8 cellular contexts compared by ENCODE assay signal in the genomic region with DNA sequence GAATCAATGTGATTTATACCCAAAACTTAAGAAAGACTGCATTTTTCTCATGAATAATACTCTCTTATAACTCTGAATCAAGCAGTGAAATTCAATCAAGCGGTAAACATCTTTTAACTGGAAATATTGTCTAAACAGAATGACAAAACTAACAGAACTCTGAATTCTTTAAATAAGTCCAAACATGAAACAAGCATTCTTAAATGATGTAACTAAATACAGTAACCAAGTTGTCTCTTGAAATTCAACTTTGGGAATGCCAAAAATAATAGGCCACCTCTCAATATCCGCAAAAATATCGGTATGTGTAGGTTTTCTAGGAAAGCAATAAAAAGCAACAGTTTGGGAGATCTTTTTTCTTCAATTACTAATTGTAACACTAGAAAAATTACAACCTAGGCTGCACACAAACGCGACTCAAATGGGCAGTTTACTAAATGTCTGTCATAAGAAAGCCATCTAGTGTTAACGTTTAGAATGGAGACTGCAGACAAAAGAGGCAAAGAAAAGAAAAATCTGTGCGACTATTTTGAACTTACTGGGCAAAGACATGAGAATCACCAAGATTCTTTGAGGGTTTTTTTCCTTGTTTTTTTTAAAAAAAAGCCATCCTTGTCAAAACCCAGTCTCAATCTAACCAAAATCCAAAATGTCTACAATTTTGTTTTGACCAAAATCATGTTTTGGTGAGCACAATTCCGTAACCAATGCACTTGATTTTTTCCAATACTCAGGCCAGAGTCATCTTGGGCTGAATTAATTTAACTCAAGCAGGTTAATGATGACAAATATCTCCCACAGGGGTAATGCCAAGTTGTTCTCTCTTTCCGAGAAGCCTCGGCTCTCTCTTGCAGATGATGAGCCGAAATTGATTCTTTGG. TPM values are rescaled to one million over a fixed set of nuclear protein-coding genes. Genes with fewer than 3 reads are reported as not detected.
DNase-seq lines count a peak whose midpoint lies in the region; ATAC-seq and TF ChIP-seq lines count a peak whose summit lies in the region.

No MANE protein-coding gene starts in this region.

- TF ChIP-seq CTCF in gastroesophageal sphincter (IDR thresholded peaks at IDR 0.05) (peak; percentile 15 to 52 (median 49)), GM20000 (IDR thresholded peaks at IDR 0.05; ENCODE audit: extremely low read depth, missing control alignments) (no peak)

- TF ChIP-seq POLR2A in gastroesophageal sphincter (IDR thresholded peaks at IDR 0.05) = no peak

- H3K27me3 ChIP-seq in gastroesophageal sphincter = no peaks in the 10 kb centered on the region

- 14 to 22% methylated on average over 9 to 11 of the region's 11 CpGs for WGBS in gastroesophageal sphincter (ENCODE audit: low coverage in 1 of 2), 2 donors

- no peaks in the 10 kb centered on the region for H3K9me3 ChIP-seq in gastroesophageal sphincter

- H3K4me1 ChIP-seq in gastroesophageal sphincter = peaks cover 0 to 55% (median 8%) of the 10 kb centered on the region in 3 donors

- POLR2A ChIA-PET in activated CD8-positive, alpha-beta T cell treated with anti-CD3 and anti-CD28 coated beads, Interleukin-2, amount 10 ng/mL, durations not matched to agents 7 days and 5 days (lab: Charles Lee) = no interaction called here

- peak; percentile 68 for DNase-seq in DMS 273 (lab: John Stamatoyannopoulos, UW; ENCODE audit: unreplicated experiment)
- peak; percentile 82 to 85 for DNase-seq in Kasumi-1 (lab: John Stamatoyannopoulos, UW)
- DNase-seq in activated CD8-positive, alpha-beta T cell treated with anti-CD3 and anti-CD28 coated beads, Interleukin-2, amount 10 ng/mL, durations not matched to agents 7 days and 5 days = no peak
- peak; percentile 72 for DNase-seq in putamen (ENCODE audit: low spot score)
- DNase-seq in 8988T = no peak
- DNase-seq in GM20000 (ENCODE audit: low spot score) = no peak

- H3K27ac Mint-ChIP-seq in activated CD8-positive, alpha-beta T cell treated with anti-CD3 and anti-CD28 coated beads, Interleukin-2, amount 10 ng/mL, durations not matched to agents 7 days and 5 days = no peak overlapping the region

- peak overlapping the region in 3 of 4 donors; percentile 95 to 98 (median 95) for H3K27ac ChIP-seq in gastroesophageal sphincter

- peak overlapping the region; percentile 75 for H3K4me3 Mint-ChIP-seq in activated CD8-positive, alpha-beta T cell treated with anti-CD3 and anti-CD28 coated beads, Interleukin-2, amount 10 ng/mL, durations not matched to agents 7 days and 5 days

- H3K9me3 Mint-ChIP-seq in activated CD8-positive, alpha-beta T cell treated with anti-CD3 and anti-CD28 coated beads, Interleukin-2, amount 10 ng/mL, durations not matched to agents 7 days and 5 days (ENCODE audit: insufficient read depth) = no peaks in the 10 kb centered on the region

- H3K4me1 Mint-ChIP-seq in activated CD8-positive, alpha-beta T cell treated with anti-CD3 and anti-CD28 coated beads, Interleukin-2, amount 10 ng/mL, durations not matched to agents 7 days and 5 days (ENCODE audit: low read depth) = peaks cover 14% of the 10 kb centered on the region

- peaks cover 48% of the 10 kb centered on the region for H3K27me3 Mint-ChIP-seq in activated CD8-positive, alpha-beta T cell treated with anti-CD3 and anti-CD28 coated beads, Interleukin-2, amount 10 ng/mL, durations not matched to agents 7 days and 5 days (ENCODE audit: low read depth)

- no peak for ATAC-seq in activated CD8-positive, alpha-beta T cell treated with anti-CD3 and anti-CD28 coated beads, Interleukin-2, amount 10 ng/mL, durations not matched to agents 7 days and 5 days
- ATAC-seq in gastroesophageal sphincter (no peak), GM19023 (IDR thresholded peaks at IDR 0.05; ENCODE audit: unreplicated experiment) (no peak)

- H3K36me3 ChIP-seq in gastroesophageal sphincter = no peaks in the 10 kb centered on the region

- CTCF ChIA-PET in activated CD8-positive, alpha-beta T cell treated with anti-CD3 and anti-CD28 coated beads, Interleukin-2, amount 10 ng/mL, durations not matched to agents 7 days and 5 days (lab: Charles Lee) = interaction anchor here (0.9 to 1.6 kb wide), 8 partner anchors 26 to 766 kb away, joined by 3 to 11 read pairs (median 4); no protein-coding TSS in a partner anchor

- H3K36me3 Mint-ChIP-seq in activated CD8-positive, alpha-beta T cell treated with anti-CD3 and anti-CD28 coated beads, Interleukin-2, amount 10 ng/mL, durations not matched to agents 7 days and 5 days (ENCODE audit: low read depth) = no peaks in the 10 kb centered on the region

- H3K4me3 ChIP-seq in gastroesophageal sphincter = peak overlapping the region; percentile 62 to 96

- TF ChIP-seq EP300 in gastroesophageal sphincter (IDR thresholded peaks at IDR 0.05) = no peak

RNA-seq across cellular contexts. Expression of gene SIPA1L2, which starts 1.4 kb away (rescaled TPM):
- total RNA-seq in activated CD8-positive, alpha-beta T cell treated with anti-CD3 and anti-CD28 coated beads, Interleukin-2, amount 10 ng/mL, durations not matched to agents 7 days and 5 days = under 1 TPM; 0.23 to 0.66 TPM
- 10 to 100 TPM; 29.5 to 65.2 (median 32.6) TPM for total RNA-seq in gastroesophageal sphincter

Comparison
In these comparisons a context has a peak if more than half of its experiments do, and no peak if none do; other contexts are left out.
1. DNase-seq: peak in DMS 273 (single experiment), Kasumi-1 (2 of 2) and putamen (single experiment); none in activated CD8-positive, alpha-beta T cell treated with anti-CD3 and anti-CD28 coated beads, Interleukin-2, amount 10 ng/mL, durations not matched to agents 7 days and 5 days (single experiment), 8988T (single experiment) and GM20000 (single experiment).
2. RNA of gene SIPA1L2, which starts 1.4 kb away (total RNA-seq): 29.5 to 65.2 TPM in gastroesophageal sphincter; 0.23 to 0.66 TPM in activated CD8-positive, alpha-beta T cell treated with anti-CD3 and anti-CD28 coated beads, Interleukin-2, amount 10 ng/mL, durations not matched to agents 7 days and 5 days; every median in the first group is over 10 times any median in the second.